In the genomic region with DNA sequence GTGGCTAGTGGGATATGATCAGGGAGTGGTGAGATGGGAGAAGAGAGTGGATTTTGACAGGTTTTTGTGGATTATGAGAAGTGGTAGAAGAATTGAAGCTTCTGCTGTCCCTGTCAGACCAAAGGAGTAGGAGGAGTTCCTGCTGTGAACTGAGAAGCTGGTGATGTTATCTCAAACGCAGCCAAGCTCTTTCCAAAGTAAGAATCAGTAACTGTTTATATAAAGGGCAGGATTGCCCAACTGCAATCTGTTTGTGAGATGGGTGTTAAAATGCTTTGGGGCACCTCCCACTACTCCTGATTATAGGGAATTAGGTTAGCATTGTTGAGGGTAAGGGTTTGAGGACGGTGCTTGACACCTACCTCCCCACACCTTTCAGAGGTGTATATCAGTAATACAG, we compare ENCODE assay signal across 1 cellular context.
TF ChIP-seq lines count a peak whose summit lies in the region.

No MANE protein-coding gene starts in this region.

TF ChIP-seq in GM23338, 12 proteins besides CTCF, POLR2A, EP300 and RAD21 (continued from another document):
- TF ChIP-seq, protein P1, sequence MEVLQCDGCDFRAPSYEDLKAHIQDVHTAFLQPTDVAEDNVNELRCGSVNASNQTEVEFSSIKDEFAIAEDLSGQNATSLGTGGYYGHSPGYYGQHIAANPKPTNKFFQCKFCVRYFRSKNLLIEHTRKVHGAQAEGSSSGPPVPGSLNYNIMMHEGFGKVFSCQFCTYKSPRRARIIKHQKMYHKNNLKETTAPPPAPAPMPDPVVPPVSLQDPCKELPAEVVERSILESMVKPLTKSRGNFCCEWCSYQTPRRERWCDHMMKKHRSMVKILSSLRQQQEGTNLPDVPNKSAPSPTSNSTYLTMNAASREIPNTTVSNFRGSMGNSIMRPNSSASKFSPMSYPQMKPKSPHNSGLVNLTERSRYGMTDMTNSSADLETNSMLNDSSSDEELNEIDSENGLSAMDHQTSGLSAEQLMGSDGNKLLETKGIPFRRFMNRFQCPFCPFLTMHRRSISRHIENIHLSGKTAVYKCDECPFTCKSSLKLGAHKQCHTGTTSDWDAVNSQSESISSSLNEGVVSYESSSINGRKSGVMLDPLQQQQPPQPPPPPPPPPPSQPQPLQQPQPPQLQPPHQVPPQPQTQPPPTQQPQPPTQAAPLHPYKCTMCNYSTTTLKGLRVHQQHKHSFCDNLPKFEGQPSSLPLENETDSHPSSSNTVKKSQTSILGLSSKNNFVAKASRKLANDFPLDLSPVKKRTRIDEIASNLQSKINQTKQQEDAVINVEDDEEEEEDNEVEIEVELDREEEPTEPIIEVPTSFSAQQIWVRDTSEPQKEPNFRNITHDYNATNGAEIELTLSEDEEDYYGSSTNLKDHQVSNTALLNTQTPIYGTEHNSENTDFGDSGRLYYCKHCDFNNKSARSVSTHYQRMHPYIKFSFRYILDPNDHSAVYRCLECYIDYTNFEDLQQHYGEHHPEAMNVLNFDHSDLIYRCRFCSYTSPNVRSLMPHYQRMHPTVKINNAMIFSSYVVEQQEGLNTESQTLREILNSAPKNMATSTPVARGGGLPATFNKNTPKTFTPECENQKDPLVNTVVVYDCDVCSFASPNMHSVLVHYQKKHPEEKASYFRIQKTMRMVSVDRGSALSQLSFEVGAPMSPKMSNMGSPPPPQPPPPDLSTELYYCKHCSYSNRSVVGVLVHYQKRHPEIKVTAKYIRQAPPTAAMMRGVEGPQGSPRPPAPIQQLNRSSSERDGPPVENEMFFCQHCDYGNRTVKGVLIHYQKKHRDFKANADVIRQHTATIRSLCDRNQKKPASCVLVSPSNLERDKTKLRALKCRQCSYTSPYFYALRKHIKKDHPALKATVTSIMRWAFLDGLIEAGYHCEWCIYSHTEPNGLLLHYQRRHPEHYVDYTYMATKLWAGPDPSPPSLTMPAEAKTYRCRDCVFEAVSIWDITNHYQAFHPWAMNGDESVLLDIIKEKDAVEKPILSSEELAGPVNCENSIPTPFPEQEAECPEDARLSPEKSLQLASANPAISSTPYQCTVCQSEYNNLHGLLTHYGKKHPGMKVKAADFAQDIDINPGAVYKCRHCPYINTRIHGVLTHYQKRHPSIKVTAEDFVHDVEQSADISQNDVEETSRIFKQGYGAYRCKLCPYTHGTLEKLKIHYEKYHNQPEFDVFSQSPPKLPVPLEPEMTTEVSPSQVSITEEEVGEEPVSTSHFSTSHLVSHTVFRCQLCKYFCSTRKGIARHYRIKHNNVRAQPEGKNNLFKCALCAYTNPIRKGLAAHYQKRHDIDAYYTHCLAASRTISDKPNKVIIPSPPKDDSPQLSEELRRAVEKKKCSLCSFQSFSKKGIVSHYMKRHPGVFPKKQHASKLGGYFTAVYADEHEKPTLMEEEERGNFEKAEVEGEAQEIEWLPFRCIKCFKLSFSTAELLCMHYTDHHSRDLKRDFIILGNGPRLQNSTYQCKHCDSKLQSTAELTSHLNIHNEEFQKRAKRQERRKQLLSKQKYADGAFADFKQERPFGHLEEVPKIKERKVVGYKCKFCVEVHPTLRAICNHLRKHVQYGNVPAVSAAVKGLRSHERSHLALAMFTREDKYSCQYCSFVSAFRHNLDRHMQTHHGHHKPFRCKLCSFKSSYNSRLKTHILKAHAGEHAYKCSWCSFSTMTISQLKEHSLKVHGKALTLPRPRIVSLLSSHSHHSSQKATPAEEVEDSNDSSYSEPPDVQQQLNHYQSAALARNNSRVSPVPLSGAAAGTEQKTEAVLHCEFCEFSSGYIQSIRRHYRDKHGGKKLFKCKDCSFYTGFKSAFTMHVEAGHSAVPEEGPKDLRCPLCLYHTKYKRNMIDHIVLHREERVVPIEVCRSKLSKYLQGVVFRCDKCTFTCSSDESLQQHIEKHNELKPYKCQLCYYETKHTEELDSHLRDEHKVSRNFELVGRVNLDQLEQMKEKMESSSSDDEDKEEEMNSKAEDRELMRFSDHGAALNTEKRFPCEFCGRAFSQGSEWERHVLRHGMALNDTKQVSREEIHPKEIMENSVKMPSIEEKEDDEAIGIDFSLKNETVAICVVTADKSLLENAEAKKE (CRISPR knock-in tag; IDR thresholded peaks at IDR 0.05): no peak
- no peak for TF ChIP-seq JUNB (IDR thresholded peaks at IDR 0.05; ENCODE audit: unreplicated experiment)
- TF ChIP-seq, protein P2, sequence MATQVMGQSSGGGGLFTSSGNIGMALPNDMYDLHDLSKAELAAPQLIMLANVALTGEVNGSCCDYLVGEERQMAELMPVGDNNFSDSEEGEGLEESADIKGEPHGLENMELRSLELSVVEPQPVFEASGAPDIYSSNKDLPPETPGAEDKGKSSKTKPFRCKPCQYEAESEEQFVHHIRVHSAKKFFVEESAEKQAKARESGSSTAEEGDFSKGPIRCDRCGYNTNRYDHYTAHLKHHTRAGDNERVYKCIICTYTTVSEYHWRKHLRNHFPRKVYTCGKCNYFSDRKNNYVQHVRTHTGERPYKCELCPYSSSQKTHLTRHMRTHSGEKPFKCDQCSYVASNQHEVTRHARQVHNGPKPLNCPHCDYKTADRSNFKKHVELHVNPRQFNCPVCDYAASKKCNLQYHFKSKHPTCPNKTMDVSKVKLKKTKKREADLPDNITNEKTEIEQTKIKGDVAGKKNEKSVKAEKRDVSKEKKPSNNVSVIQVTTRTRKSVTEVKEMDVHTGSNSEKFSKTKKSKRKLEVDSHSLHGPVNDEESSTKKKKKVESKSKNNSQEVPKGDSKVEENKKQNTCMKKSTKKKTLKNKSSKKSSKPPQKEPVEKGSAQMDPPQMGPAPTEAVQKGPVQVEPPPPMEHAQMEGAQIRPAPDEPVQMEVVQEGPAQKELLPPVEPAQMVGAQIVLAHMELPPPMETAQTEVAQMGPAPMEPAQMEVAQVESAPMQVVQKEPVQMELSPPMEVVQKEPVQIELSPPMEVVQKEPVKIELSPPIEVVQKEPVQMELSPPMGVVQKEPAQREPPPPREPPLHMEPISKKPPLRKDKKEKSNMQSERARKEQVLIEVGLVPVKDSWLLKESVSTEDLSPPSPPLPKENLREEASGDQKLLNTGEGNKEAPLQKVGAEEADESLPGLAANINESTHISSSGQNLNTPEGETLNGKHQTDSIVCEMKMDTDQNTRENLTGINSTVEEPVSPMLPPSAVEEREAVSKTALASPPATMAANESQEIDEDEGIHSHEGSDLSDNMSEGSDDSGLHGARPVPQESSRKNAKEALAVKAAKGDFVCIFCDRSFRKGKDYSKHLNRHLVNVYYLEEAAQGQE (IDR thresholded peaks at IDR 0.05; ENCODE audit: unreplicated experiment): no peak
- no peak for TF ChIP-seq EZH2 (IDR thresholded peaks at IDR 0.05; ENCODE audit: low read depth, unreplicated experiment)
